In genomic region chrX:46295963-46296362, GRCh38 we compare ENCODE assay signal across 25 cellular contexts.
"Had no signal": no experiment of that assay in that cellular context is flagged by ENCODE, and none has a peak within 500 bp of the region (broad histone marks: within the 10 kb centered on the region; RNA-seq: fewer than 3 reads in every experiment).

No MANE protein-coding gene starts in this region.

- H3K36me3 Mint-ChIP-seq: mesothelial cell of epicardium; naive B cell; naive thymus-derived CD8-positive, alpha-beta T cell had no signal

- H3K4me3 Mint-ChIP-seq: mesothelial cell of epicardium; naive B cell; naive thymus-derived CD8-positive, alpha-beta T cell had no signal

- DNase-seq: dermis blood vessel endothelial cell; dorsolateral prefrontal cortex; effector CD4-positive, alpha-beta T cell; effector memory CD4-positive, alpha-beta T cell; esophagus squamous epithelium; foreskin fibroblast; foreskin melanocyte; gastrocnemius medialis; glutamatergic neuron; head of caudate nucleus; heart right ventricle; hippocampal formation; left cardiac atrium; left lung; left ventricle myocardium superior; lower lobe of right lung; mesenchymal stem cell; mucosa of descending colon; naive B cell; naive thymus-derived CD8-positive, alpha-beta T cell had no signal

- H3K4me3 ChIP-seq: coronary artery, dorsolateral prefrontal cortex, esophagus squamous epithelium, gastrocnemius medialis, heart right ventricle, left lung, lower lobe of right lung, mucosa of descending colon had no signal

- H3K27ac Mint-ChIP-seq: mesothelial cell of epicardium, naive B cell had no signal

- H3K4me1 ChIP-seq: gastrocnemius medialis, heart right ventricle, left lung, lower lobe of right lung had no signal

- FAIRE-seq: endothelial cell of umbilical vein, islet of Langerhans, keratinocyte had no signal

- H3K4me1 Mint-ChIP-seq: mesothelial cell of epicardium; naive B cell; naive thymus-derived CD8-positive, alpha-beta T cell had no signal

- H3K9me3 ChIP-seq: esophagus squamous epithelium, gastrocnemius medialis, heart right ventricle, left lung, lower lobe of right lung, mucosa of descending colon had no signal

- H3K27me3 ChIP-seq: esophagus squamous epithelium, gastrocnemius medialis, left lung had no signal

- ATAC-seq: gastrocnemius medialis; heart right ventricle; left lung; left ventricle myocardium superior; lower lobe of right lung; mucosa of descending colon; naive thymus-derived CD8-positive, alpha-beta T cell had no signal

- H3K27ac ChIP-seq: coronary artery, dorsolateral prefrontal cortex, gastrocnemius medialis, heart right ventricle, left lung, lower lobe of right lung had no signal

- H3K36me3 ChIP-seq: esophagus squamous epithelium, gastrocnemius medialis, heart right ventricle, left lung, lower lobe of right lung had no signal
